Comparison of ENCODE assay signal across 5 cellular contexts in genomic region chr6:8655670-8656454, GRCh38.
"Had no signal": no experiment of that assay in that cellular context is flagged by ENCODE, and none has a peak within 500 bp of the region (broad histone marks: within the 10 kb centered on the region; RNA-seq: fewer than 3 reads in every experiment).

No MANE protein-coding gene starts in this region.

- H3K4me2 ChIP-seq: GM23338 had no signal

- DNase-seq: H9, HCEC 1CT, KBM-7 had no signal

- ATAC-seq: GM23338 had no signal

- H3K27ac ChIP-seq: HL-60 had no signal

- H3K4me3 ChIP-seq: GM23338 had no signal

- H2AFZ ChIP-seq: GM23338 had no signal
